ENCODE assay signal across 1 cellular context in genomic region chr5:95857185-95857945, GRCh38.
A peak's percentile ranks its signal among the peaks of the same experiment; 100 is the strongest.
TF ChIP-seq lines count a peak whose summit lies in the region.

No MANE protein-coding gene starts in this region.

TF ChIP-seq in K562, 482 proteins besides CTCF, POLR2A, EP300 and RAD21 (continued from another document and continues in another):
- TF ChIP-seq ZNF12 (CRISPR knock-in tag; IDR thresholded peaks at IDR 0.05) (no peak), TAF15 (IDR thresholded peaks at IDR 0.05; ENCODE audit: low read depth, low read length) (no peak), STAG1 (CRISPR knock-in tag; IDR thresholded peaks at IDR 0.05; ENCODE audit: borderline replicate concordance) (no peak), HNRNPK (IDR thresholded peaks at IDR 0.05; ENCODE audit: low read depth, low read length, poor library complexity, severe bottlenecking) (no peak), MEF2A (IDR thresholded peaks at IDR 0.05; ENCODE audit: control insufficient read depth, low read depth, low read length) (no peak), GTF2E2 (tag; IDR thresholded peaks at IDR 0.05) (no peak), SIX5 (IDR thresholded peaks at IDR 0.05; ENCODE audit: borderline replicate concordance in 1 of 2, insufficient read depth in 1 of 2, low read depth in 1 of 2, low read length in 2 of 2) (no peak), MYC (IDR thresholded peaks at IDR 0.05; ENCODE audit: low read depth, low read length) (no peak), MYC (CRISPR knock-in tag; IDR thresholded peaks at IDR 0.05; ENCODE audit: borderline replicate concordance, low read depth) (no peak), ZBTB8A (IDR thresholded peaks at IDR 0.05; ENCODE audit: partially characterized antibody) (no peak), TCF3 (CRISPR knock-in tag; IDR thresholded peaks at IDR 0.05) (peak; percentile 67), ZNF77 (CRISPR knock-in tag; IDR thresholded peaks at IDR 0.05) (no peak), TAL1 (IDR thresholded peaks at IDR 0.05) (peak; percentile 32; the same call in 1 of the 2 replicates), SNRNP70 (optimal IDR thresholded peaks at IDR 0.05; ENCODE audit: low read depth, low read length) (no peak), NR2C2 (CRISPR knock-in tag; IDR thresholded peaks at IDR 0.05) (peak; percentile 70; the same call in 1 of the 2 replicates), NR2C2 (tag; IDR thresholded peaks at IDR 0.05) (no peak), SRSF1 (IDR thresholded peaks at IDR 0.05; ENCODE audit: low read depth, low read length) (no peak), L3MBTL2 (IDR thresholded peaks at IDR 0.05) (peak; percentile 57), FOXJ3 (CRISPR knock-in tag; IDR thresholded peaks at IDR 0.05) (no peak), ZNF518B (CRISPR knock-in tag; IDR thresholded peaks at IDR 0.05) (no peak), RFX7 (CRISPR knock-in tag; IDR thresholded peaks at IDR 0.05) (no peak), FOXA3 (CRISPR knock-in tag; conservative IDR thresholded peaks at IDR 0.05 in 1 of 2, IDR thresholded peaks at IDR 0.05 in 1 of 2) (peak in 1 of 2 experiments; percentile 96; a peak in 3 of 4 replicates), ILF3 (IDR thresholded peaks at IDR 0.05; ENCODE audit: borderline replicate concordance) (no peak), ZNF316 (IDR thresholded peaks at IDR 0.05) (no peak), ARID1B (IDR thresholded peaks at IDR 0.05) (peak; percentile 35), ZBTB26 (CRISPR knock-in tag; IDR thresholded peaks at IDR 0.05) (no peak), ZSCAN32 (CRISPR knock-in tag; IDR thresholded peaks at IDR 0.05) (no peak), RBM14 (IDR thresholded peaks at IDR 0.05; ENCODE audit: borderline replicate concordance, insufficient read depth, low read depth, low read length) (no peak), OTX1 (CRISPR knock-in tag; IDR thresholded peaks at IDR 0.05) (no peak), TRIM25 (IDR thresholded peaks at IDR 0.05; ENCODE audit: borderline replicate concordance) (no peak), HMG20A (CRISPR knock-in tag; conservative IDR thresholded peaks at IDR 0.05) (no peak), POLR2B (IDR thresholded peaks at IDR 0.05; ENCODE audit: low read depth, partially characterized antibody) (no peak), HSF4 (CRISPR knock-in tag; IDR thresholded peaks at IDR 0.05; ENCODE audit: borderline replicate concordance) (no peak), JUND (IDR thresholded peaks at IDR 0.05; ENCODE audit: borderline replicate concordance, low read depth, low read length) (no peak), JUND (tag; IDR thresholded peaks at IDR 0.05; ENCODE audit: borderline replicate concordance, low read depth, low read length) (no peak), CBX2 (IDR thresholded peaks at IDR 0.05; ENCODE audit: insufficient read depth, low read length, poor library complexity, severe bottlenecking) (no peak)
- TF ChIP-seq, protein P1, sequence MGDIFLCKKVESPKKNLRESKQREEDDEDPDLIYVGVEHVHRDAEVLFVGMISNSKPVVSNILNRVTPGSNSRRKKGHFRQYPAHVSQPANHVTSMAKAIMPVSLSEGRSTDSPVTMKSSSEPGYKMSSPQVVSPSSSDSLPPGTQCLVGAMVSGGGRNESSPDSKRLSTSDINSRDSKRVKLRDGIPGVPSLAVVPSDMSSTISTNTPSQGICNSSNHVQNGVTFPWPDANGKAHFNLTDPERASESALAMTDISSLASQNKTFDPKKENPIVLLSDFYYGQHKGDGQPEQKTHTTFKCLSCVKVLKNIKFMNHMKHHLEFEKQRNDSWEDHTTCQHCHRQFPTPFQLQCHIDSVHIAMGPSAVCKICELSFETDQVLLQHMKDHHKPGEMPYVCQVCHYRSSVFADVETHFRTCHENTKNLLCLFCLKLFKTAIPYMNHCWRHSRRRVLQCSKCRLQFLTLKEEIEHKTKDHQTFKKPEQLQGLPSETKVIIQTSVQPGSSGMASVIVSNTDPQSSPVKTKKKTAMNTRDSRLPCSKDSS (IDR thresholded peaks at IDR 0.05; ENCODE audit: low read depth, partially characterized antibody): no peak
- TF ChIP-seq, protein P2, sequence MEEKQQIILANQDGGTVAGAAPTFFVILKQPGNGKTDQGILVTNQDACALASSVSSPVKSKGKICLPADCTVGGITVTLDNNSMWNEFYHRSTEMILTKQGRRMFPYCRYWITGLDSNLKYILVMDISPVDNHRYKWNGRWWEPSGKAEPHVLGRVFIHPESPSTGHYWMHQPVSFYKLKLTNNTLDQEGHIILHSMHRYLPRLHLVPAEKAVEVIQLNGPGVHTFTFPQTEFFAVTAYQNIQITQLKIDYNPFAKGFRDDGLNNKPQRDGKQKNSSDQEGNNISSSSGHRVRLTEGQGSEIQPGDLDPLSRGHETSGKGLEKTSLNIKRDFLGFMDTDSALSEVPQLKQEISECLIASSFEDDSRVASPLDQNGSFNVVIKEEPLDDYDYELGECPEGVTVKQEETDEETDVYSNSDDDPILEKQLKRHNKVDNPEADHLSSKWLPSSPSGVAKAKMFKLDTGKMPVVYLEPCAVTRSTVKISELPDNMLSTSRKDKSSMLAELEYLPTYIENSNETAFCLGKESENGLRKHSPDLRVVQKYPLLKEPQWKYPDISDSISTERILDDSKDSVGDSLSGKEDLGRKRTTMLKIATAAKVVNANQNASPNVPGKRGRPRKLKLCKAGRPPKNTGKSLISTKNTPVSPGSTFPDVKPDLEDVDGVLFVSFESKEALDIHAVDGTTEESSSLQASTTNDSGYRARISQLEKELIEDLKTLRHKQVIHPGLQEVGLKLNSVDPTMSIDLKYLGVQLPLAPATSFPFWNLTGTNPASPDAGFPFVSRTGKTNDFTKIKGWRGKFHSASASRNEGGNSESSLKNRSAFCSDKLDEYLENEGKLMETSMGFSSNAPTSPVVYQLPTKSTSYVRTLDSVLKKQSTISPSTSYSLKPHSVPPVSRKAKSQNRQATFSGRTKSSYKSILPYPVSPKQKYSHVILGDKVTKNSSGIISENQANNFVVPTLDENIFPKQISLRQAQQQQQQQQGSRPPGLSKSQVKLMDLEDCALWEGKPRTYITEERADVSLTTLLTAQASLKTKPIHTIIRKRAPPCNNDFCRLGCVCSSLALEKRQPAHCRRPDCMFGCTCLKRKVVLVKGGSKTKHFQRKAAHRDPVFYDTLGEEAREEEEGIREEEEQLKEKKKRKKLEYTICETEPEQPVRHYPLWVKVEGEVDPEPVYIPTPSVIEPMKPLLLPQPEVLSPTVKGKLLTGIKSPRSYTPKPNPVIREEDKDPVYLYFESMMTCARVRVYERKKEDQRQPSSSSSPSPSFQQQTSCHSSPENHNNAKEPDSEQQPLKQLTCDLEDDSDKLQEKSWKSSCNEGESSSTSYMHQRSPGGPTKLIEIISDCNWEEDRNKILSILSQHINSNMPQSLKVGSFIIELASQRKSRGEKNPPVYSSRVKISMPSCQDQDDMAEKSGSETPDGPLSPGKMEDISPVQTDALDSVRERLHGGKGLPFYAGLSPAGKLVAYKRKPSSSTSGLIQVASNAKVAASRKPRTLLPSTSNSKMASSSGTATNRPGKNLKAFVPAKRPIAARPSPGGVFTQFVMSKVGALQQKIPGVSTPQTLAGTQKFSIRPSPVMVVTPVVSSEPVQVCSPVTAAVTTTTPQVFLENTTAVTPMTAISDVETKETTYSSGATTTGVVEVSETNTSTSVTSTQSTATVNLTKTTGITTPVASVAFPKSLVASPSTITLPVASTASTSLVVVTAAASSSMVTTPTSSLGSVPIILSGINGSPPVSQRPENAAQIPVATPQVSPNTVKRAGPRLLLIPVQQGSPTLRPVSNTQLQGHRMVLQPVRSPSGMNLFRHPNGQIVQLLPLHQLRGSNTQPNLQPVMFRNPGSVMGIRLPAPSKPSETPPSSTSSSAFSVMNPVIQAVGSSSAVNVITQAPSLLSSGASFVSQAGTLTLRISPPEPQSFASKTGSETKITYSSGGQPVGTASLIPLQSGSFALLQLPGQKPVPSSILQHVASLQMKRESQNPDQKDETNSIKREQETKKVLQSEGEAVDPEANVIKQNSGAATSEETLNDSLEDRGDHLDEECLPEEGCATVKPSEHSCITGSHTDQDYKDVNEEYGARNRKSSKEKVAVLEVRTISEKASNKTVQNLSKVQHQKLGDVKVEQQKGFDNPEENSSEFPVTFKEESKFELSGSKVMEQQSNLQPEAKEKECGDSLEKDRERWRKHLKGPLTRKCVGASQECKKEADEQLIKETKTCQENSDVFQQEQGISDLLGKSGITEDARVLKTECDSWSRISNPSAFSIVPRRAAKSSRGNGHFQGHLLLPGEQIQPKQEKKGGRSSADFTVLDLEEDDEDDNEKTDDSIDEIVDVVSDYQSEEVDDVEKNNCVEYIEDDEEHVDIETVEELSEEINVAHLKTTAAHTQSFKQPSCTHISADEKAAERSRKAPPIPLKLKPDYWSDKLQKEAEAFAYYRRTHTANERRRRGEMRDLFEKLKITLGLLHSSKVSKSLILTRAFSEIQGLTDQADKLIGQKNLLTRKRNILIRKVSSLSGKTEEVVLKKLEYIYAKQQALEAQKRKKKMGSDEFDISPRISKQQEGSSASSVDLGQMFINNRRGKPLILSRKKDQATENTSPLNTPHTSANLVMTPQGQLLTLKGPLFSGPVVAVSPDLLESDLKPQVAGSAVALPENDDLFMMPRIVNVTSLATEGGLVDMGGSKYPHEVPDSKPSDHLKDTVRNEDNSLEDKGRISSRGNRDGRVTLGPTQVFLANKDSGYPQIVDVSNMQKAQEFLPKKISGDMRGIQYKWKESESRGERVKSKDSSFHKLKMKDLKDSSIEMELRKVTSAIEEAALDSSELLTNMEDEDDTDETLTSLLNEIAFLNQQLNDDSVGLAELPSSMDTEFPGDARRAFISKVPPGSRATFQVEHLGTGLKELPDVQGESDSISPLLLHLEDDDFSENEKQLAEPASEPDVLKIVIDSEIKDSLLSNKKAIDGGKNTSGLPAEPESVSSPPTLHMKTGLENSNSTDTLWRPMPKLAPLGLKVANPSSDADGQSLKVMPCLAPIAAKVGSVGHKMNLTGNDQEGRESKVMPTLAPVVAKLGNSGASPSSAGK (IDR thresholded peaks at IDR 0.05): peak; percentile 75
- TF ChIP-seq, protein P3, sequence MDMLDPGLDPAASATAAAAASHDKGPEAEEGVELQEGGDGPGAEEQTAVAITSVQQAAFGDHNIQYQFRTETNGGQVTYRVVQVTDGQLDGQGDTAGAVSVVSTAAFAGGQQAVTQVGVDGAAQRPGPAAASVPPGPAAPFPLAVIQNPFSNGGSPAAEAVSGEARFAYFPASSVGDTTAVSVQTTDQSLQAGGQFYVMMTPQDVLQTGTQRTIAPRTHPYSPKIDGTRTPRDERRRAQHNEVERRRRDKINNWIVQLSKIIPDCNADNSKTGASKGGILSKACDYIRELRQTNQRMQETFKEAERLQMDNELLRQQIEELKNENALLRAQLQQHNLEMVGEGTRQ (CRISPR knock-in tag; IDR thresholded peaks at IDR 0.05): no peak
- TF ChIP-seq, protein P4, sequence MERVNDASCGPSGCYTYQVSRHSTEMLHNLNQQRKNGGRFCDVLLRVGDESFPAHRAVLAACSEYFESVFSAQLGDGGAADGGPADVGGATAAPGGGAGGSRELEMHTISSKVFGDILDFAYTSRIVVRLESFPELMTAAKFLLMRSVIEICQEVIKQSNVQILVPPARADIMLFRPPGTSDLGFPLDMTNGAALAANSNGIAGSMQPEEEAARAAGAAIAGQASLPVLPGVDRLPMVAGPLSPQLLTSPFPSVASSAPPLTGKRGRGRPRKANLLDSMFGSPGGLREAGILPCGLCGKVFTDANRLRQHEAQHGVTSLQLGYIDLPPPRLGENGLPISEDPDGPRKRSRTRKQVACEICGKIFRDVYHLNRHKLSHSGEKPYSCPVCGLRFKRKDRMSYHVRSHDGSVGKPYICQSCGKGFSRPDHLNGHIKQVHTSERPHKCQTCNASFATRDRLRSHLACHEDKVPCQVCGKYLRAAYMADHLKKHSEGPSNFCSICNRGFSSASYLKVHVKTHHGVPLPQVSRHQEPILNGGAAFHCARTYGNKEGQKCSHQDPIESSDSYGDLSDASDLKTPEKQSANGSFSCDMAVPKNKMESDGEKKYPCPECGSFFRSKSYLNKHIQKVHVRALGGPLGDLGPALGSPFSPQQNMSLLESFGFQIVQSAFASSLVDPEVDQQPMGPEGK (CRISPR knock-in tag; IDR thresholded peaks at IDR 0.05; ENCODE audit: borderline replicate concordance): no peak
